Comparison of ENCODE assay signal across 1 cellular context in the genomic region with DNA sequence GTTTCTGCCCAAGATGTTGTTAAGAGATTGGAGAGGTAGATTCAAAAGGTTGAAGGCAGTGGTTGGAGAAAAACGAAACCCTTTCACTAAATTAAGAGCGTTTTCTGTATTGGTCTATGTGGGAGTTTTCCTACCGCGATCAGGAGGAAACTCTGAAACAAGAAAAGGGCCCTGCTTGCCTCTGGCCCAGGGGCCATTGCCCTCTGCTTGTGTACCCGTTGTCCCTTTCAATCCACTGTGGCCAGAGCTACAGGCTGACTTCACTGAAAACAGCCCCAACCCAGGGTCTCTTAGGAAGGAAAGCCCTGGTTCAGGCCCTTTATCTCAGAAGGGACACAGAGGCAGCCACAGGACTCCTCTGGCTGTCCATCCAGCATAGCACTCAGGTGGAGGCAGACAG.
TF ChIP-seq lines count a peak whose summit lies in the region.

No MANE protein-coding gene starts in this region.

TF ChIP-seq in HepG2, 621 proteins besides CTCF, POLR2A, EP300 and RAD21 (continued from another document):
- TF ChIP-seq ZUFSP (CRISPR knock-in tag; IDR thresholded peaks at IDR 0.05; ENCODE audit: borderline replicate concordance) = no peak
- no peak for TF ChIP-seq IKZF1 (IDR thresholded peaks at IDR 0.05)
- no peak for TF ChIP-seq ZSCAN21 (CRISPR knock-in tag; IDR thresholded peaks at IDR 0.05; ENCODE audit: borderline replicate concordance)
- no peak for TF ChIP-seq TIGD3 (CRISPR knock-in tag; IDR thresholded peaks at IDR 0.05; ENCODE audit: borderline replicate concordance)
- no peak for TF ChIP-seq SMARCE1 (IDR thresholded peaks at IDR 0.05; ENCODE audit: borderline replicate concordance)
- no peak for TF ChIP-seq ZNF12 (CRISPR knock-in tag; IDR thresholded peaks at IDR 0.05)
- no peak for TF ChIP-seq ZNF333 (CRISPR knock-in tag; IDR thresholded peaks at IDR 0.05; ENCODE audit: borderline replicate concordance)
- no peak for TF ChIP-seq PTBP1 (IDR thresholded peaks at IDR 0.05; ENCODE audit: low read depth, low read length, poor library complexity, severe bottlenecking)
- no peak for TF ChIP-seq ZNF691 (CRISPR knock-in tag; IDR thresholded peaks at IDR 0.05; ENCODE audit: borderline replicate concordance, low read depth)
- no peak for TF ChIP-seq ZIK1 (CRISPR knock-in tag; IDR thresholded peaks at IDR 0.05; ENCODE audit: borderline replicate concordance, low read depth)
- TF ChIP-seq ZNF350 (CRISPR knock-in tag; IDR thresholded peaks at IDR 0.05; ENCODE audit: borderline replicate concordance, low read depth) = no peak
- no peak for TF ChIP-seq ARID2 (CRISPR knock-in tag; IDR thresholded peaks at IDR 0.05; ENCODE audit: borderline replicate concordance)
- no peak for TF ChIP-seq ZNF784 (CRISPR knock-in tag; IDR thresholded peaks at IDR 0.05; ENCODE audit: borderline replicate concordance)
